ENCODE assay signal across 26 cellular contexts in the genomic region with DNA sequence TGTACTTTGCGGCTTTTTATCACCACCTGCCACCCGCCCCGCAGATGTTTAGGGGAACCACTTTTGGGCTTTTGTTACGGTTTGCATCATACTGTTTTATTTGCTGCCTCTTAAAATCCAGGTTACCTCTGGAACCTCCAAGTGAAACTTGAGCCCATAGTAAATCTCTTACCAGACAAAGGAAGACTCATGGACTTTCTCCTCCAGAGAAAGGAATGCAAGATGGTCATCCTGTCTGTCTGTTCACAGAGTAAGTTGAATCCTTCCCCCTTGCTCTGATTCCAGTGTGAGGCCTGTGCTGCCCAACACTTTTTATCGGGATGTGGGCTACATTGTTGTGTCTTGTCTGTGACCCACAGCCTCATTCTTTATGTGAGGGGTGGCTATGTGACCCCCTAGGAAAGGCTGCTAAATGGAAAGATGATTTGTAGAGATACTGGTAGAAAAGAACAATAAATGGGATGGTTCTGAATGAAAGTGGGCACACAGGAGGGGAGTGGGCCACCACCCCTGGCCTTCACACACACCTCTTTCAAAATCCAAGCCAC. TPM values are rescaled to one million over a fixed set of nuclear protein-coding genes. Genes with fewer than 3 reads are reported as not detected.
DNase-seq lines count a peak whose midpoint lies in the region; ATAC-seq, FAIRE-seq and TF ChIP-seq lines count a peak whose summit lies in the region.
"Had no signal": no experiment of that assay in that cellular context is flagged by ENCODE, and none has a peak within 500 bp of the region (broad histone marks: within the 10 kb centered on the region; RNA-seq: fewer than 3 reads in every experiment).

No MANE protein-coding gene starts in this region.

- no peak for DNase-seq in CD8-positive, alpha-beta T cell
- DNase-seq in HFFc6 (no peak), astrocyte (ENCODE audit: low read depth) (no peak), HT-29 (ENCODE audit: low spot score) (no peak), sciatic nerve (ENCODE audit: low spot score) (no peak), SIG-M5 treated with dmso at 0.1 percent for 504 hours (lab: John Stamatoyannopoulos, UW; ENCODE audit: unreplicated experiment) (no peak)
- DNase-seq: activated CD4-positive, alpha-beta memory T cell treated with anti-CD3 and anti-CD28 coated beads for 36 hours; activated CD4-positive, CD25-positive, alpha-beta regulatory T cell treated with anti-CD3 and anti-CD28 coated beads, Interleukin-2, amount 50 U/mL, for 72 hours; activated effector memory CD4-positive, alpha-beta T cell treated with anti-CD3 and anti-CD28 coated beads, Interleukin-2, amount 50 U/mL, for 16 hours; body of pancreas; Kasumi-1; left colon; MV-4-11; NCI-H146; NCI-H2171 treated with DMSO at 0.1 percent for 48 hours; NCI-H526; occipital lobe; SIG-M5; stimulated activated CD8-positive, alpha-beta memory T cell treated with anti-CD3 and anti-CD28 coated beads, Interleukin-4, amount 100 ng/mL, for 48 hours; transverse colon had no signal

- POLR2A ChIA-PET in CD8-positive, alpha-beta T cell (lab: Charles Lee) = interaction anchor here (1.0 kb wide), 1 partner anchor 59 kb away, joined by 4 read pairs; no protein-coding TSS in a partner anchor

- H3K36me3 ChIP-seq in CD8-positive, alpha-beta T cell (ENCODE audit: insufficient read depth, low read length) = peaks cover 74% of the 10 kb centered on the region
- H3K36me3 ChIP-seq in astrocyte (ENCODE audit: insufficient read depth, low read length) (peaks cover 55% of the 10 kb centered on the region), parathyroid adenoma (ENCODE audit: control insufficient read depth, insufficient read depth, low read length) (no peaks in the 10 kb centered on the region)

- H3K9ac ChIP-seq in astrocyte (ENCODE audit: low read length) (no peak overlapping the region), parathyroid adenoma (no peak overlapping the region)

- no peak for TF ChIP-seq CTCF in CD8-positive, alpha-beta T cell (IDR thresholded peaks at IDR 0.05)
- no peak for TF ChIP-seq CTCF in HFFc6 (IDR thresholded peaks at IDR 0.05)
- no peak for TF ChIP-seq CTCF in astrocyte (IDR thresholded peaks at IDR 0.05; ENCODE audit: insufficient read depth, low read depth, low read length)
- no peak for TF ChIP-seq CTCF in parathyroid adenoma (IDR thresholded peaks at IDR 0.05)

- H3K27ac Mint-ChIP-seq in CD8-positive, alpha-beta T cell = peak overlapping the region; percentile 57
- peak overlapping the region; percentile 35; the same call in 1 of the 2 replicates for H3K27ac Mint-ChIP-seq in HFFc6
- H3K27ac Mint-ChIP-seq in astrocyte (ENCODE audit: unreplicated experiment) = peak overlapping the region; percentile 86

- H3K27me3 ChIP-seq in CD8-positive, alpha-beta T cell (ENCODE audit: insufficient read depth, low read length) = no peaks in the 10 kb centered on the region
- H3K27me3 ChIP-seq in astrocyte (ENCODE audit: insufficient read depth, low read length) (no peaks in the 10 kb centered on the region), parathyroid adenoma (ENCODE audit: control insufficient read depth, insufficient read depth, low read length) (no peaks in the 10 kb centered on the region)
- H3K27me3 ChIP-seq: body of pancreas, gastroesophageal sphincter, hepatocyte, transverse colon had no signal

- no peak overlapping the region for H3K27ac ChIP-seq in CD8-positive, alpha-beta T cell (ENCODE audit: low read depth, low read length)
- H3K27ac ChIP-seq in astrocyte (ENCODE audit: low read depth, low read length) (no peak overlapping the region), parathyroid adenoma (peak overlapping the region; percentile 29)
- H3K27ac ChIP-seq: body of pancreas, gastroesophageal sphincter, hepatocyte, skin epidermis, transverse colon had no signal

- H3K4me2 ChIP-seq in astrocyte (ENCODE audit: low read length) = no peak overlapping the region
- H3K4me2 ChIP-seq in parathyroid adenoma (ENCODE audit: low read length) = no peak overlapping the region
- H3K4me2 ChIP-seq: hepatocyte had no signal

- H3K9me3 ChIP-seq in CD8-positive, alpha-beta T cell (ENCODE audit: low read length) = no peaks in the 10 kb centered on the region
- H3K9me3 ChIP-seq in astrocyte (ENCODE audit: insufficient read depth, low read depth, low read length) (no peaks in the 10 kb centered on the region), parathyroid adenoma (ENCODE audit: control insufficient read depth, low read length) (no peaks in the 10 kb centered on the region)
- H3K9me3 ChIP-seq: body of pancreas, gastroesophageal sphincter, transverse colon had no signal

- H3K9me3 Mint-ChIP-seq in CD8-positive, alpha-beta T cell = no peaks in the 10 kb centered on the region
- H3K9me3 Mint-ChIP-seq in HFFc6 (no peaks in the 10 kb centered on the region), astrocyte (ENCODE audit: unreplicated experiment) (no peaks in the 10 kb centered on the region)
- H3K9me3 Mint-ChIP-seq: activated CD4-positive, alpha-beta memory T cell treated with anti-CD3 and anti-CD28 coated beads for 36 hours had no signal

- no peaks in the 10 kb centered on the region for H3K27me3 Mint-ChIP-seq in CD8-positive, alpha-beta T cell (ENCODE audit: low read depth)
- H3K27me3 Mint-ChIP-seq in HFFc6 (ENCODE audit: insufficient read depth) = no peaks in the 10 kb centered on the region; the same call in 1 of the 2 replicates
- no peaks in the 10 kb centered on the region for H3K27me3 Mint-ChIP-seq in astrocyte (ENCODE audit: low read depth, unreplicated experiment)
- H3K27me3 Mint-ChIP-seq: activated CD4-positive, alpha-beta memory T cell treated with anti-CD3 and anti-CD28 coated beads for 36 hours had no signal

- no peak overlapping the region for H2AFZ ChIP-seq in astrocyte (ENCODE audit: low read depth, low read length)
- no peak overlapping the region for H2AFZ ChIP-seq in parathyroid adenoma
- H2AFZ ChIP-seq: hepatocyte had no signal

- no peaks in the 10 kb centered on the region for H3K79me2 ChIP-seq in astrocyte (ENCODE audit: insufficient read depth, low read length)
- H3K79me2 ChIP-seq in parathyroid adenoma = no peaks in the 10 kb centered on the region
- H3K79me2 ChIP-seq: hepatocyte had no signal

- H3K4me3 Mint-ChIP-seq in CD8-positive, alpha-beta T cell = no peak overlapping the region
- H3K4me3 Mint-ChIP-seq in HFFc6 (no peak overlapping the region), astrocyte (ENCODE audit: unreplicated experiment) (no peak overlapping the region)
- H3K4me3 Mint-ChIP-seq: activated CD4-positive, alpha-beta memory T cell treated with anti-CD3 and anti-CD28 coated beads for 36 hours had no signal

- no peaks in the 10 kb centered on the region for H3K4me1 ChIP-seq in CD8-positive, alpha-beta T cell (ENCODE audit: insufficient read depth, low read length)
- H3K4me1 ChIP-seq in astrocyte (ENCODE audit: insufficient read depth, low read length) (peaks cover 22% of the 10 kb centered on the region), parathyroid adenoma (peaks cover 4% of the 10 kb centered on the region)
- H3K4me1 ChIP-seq: body of pancreas, transverse colon had no signal

- no peak for FAIRE-seq in astrocyte (lab: Jason Lieb, UNC)
- FAIRE-seq: RCC 7860, TTC549 had no signal

- peaks cover 89% of the 10 kb centered on the region for H3K36me3 Mint-ChIP-seq in CD8-positive, alpha-beta T cell
- peaks cover 61% of the 10 kb centered on the region for H3K36me3 Mint-ChIP-seq in HFFc6 (ENCODE audit: low read depth)
- peaks cover 29% of the 10 kb centered on the region for H3K36me3 Mint-ChIP-seq in astrocyte (ENCODE audit: low read depth, unreplicated experiment)

- no peak for ATAC-seq in CD8-positive, alpha-beta T cell
- no peak for ATAC-seq in sciatic nerve
- ATAC-seq: body of pancreas, gastroesophageal sphincter, left colon had no signal

- H3K4me3 ChIP-seq in CD8-positive, alpha-beta T cell (ENCODE audit: low read depth, low read length) = no peak overlapping the region
- H3K4me3 ChIP-seq in astrocyte (ENCODE audit: insufficient read depth, low read depth, low read length) = no peak overlapping the region
- H3K4me3 ChIP-seq in parathyroid adenoma (ENCODE audit: low read depth, low read length) = no peak overlapping the region
- H3K4me3 ChIP-seq: body of pancreas, gastroesophageal sphincter, hepatocyte, skin epidermis, transverse colon had no signal

- intact Hi-C loops in CD8-positive, alpha-beta T cell (cut with DNase I, micrococcal nuclease) = no loop called here
- intact Hi-C loops in sciatic nerve (cut with DNase I) = no loop called here

- no peaks in the 10 kb centered on the region for H3K4me1 Mint-ChIP-seq in CD8-positive, alpha-beta T cell (ENCODE audit: low read depth)
- peaks cover 54% of the 10 kb centered on the region for H3K4me1 Mint-ChIP-seq in HFFc6 (ENCODE audit: low read depth)
- peaks cover 34% of the 10 kb centered on the region for H3K4me1 Mint-ChIP-seq in astrocyte (ENCODE audit: low read depth, unreplicated experiment)

- peaks cover 28% of the 10 kb centered on the region for H4K20me1 ChIP-seq in astrocyte (ENCODE audit: insufficient read depth, low read length)

- CTCF ChIA-PET in CD8-positive, alpha-beta T cell (lab: Charles Lee) = interaction anchor here (0.8 to 0.9 kb wide), 2 partner anchors 11 to 117 kb away, joined by 3 to 4 read pairs; no protein-coding TSS in a partner anchor

RNA-seq across cellular contexts. Expression of gene RMC1, which starts 23.3 kb away (rescaled TPM):
- 10 to 100 TPM; 59.8 to 62.2 TPM for total RNA-seq in CD8-positive, alpha-beta T cell
- total RNA-seq in HFFc6 (2021; fragmentation: NEBNext Ultra II Directional; extraction: Animal tissue kit (Norgen Biotek cat#: 25700)) = 10 to 100 TPM; 17.3 to 19.9 (median 19.4) TPM
- total RNA-seq in astrocyte (25.2 and 28.3 TPM in 2 replicates), sciatic nerve (26.2 TPM)
- total RNA-seq in HT-29 (2014; rRNA removed; shearing (Covaris generic)) = 11.6 and 15.2 TPM in 2 replicates

RNA-seq across cellular contexts. Expression of gene NPC1, which starts 59.7 kb away (rescaled TPM):
- total RNA-seq in CD8-positive, alpha-beta T cell = 10 to 100 TPM; 37.3 to 38.9 TPM
- total RNA-seq in HFFc6 (2021; fragmentation: NEBNext Ultra II Directional; extraction: Animal tissue kit (Norgen Biotek cat#: 25700)) = 10 to 100 TPM; 25.4 to 46.2 (median 34.3) TPM
- total RNA-seq in astrocyte (36.7 and 42.4 TPM in 2 replicates), sciatic nerve (77.3 TPM)
- total RNA-seq in HT-29 (2014; rRNA removed; shearing (Covaris generic)) = 35.7 and 48.5 TPM in 2 replicates

Comparison
In these comparisons a context has a peak if more than half of its experiments do, and no peak if none do; other contexts are left out.
1. H3K27ac Mint-ChIP-seq: peak in every context shown above with its lines; median percentile 86 in astrocyte; 57 in CD8-positive, alpha-beta T cell; 35 in HFFc6.